ENCODE assay signal across 2 cellular contexts in genomic region chr7:38723327-38723726, GRCh38.
"Had no signal": no experiment of that assay in that cellular context is flagged by ENCODE, and none has a peak within 500 bp of the region (broad histone marks: within the 10 kb centered on the region; RNA-seq: fewer than 3 reads in every experiment).

No MANE protein-coding gene starts in this region.

- DNase-seq: IMR-90 had no signal

- H3K27me3 Mint-ChIP-seq: IgD-negative memory B cell had no signal

- H3K4me1 Mint-ChIP-seq: IgD-negative memory B cell had no signal
